Comparison of ENCODE assay signal across 14 cellular contexts in genomic region chr1:82152356-82153281, GRCh38.
A peak's percentile ranks its signal among the peaks of the same experiment; 100 is the strongest.
DNase-seq lines count a peak whose midpoint lies in the region; ATAC-seq and TF ChIP-seq lines count a peak whose summit lies in the region.
"Had no signal": no experiment of that assay in that cellular context is flagged by ENCODE, and none has a peak within 500 bp of the region (broad histone marks: within the 10 kb centered on the region; RNA-seq: fewer than 3 reads in every experiment).

No MANE protein-coding gene starts in this region.

- 8 to 11% methylated on average over 5 of the region's 5 CpGs for WGBS in GM23248 (ENCODE audit: low coverage in 1 of 2, low lambda C conversion rate in 2 of 2, missing lambda C conversion rate in 2 of 2), 2 experiments

- no peaks in the 10 kb centered on the region for H3K9me2 ChIP-seq in GM23248 (ENCODE audit: insufficient read depth)

- intact Hi-C loops in natural killer cell (cut with micrococcal nuclease) (loop anchor here (10.0 kb wide), 1 partner anchor 72 kb away; no protein-coding TSS in a partner anchor), Calu3 (cut with micrococcal nuclease; ENCODE audit: unreplicated experiment) (loop anchor here (1.0 kb wide), 1 partner anchor 47 kb away; no protein-coding TSS in a partner anchor)

- H3K27ac Mint-ChIP-seq in natural killer cell (no peak overlapping the region), Calu3 (ENCODE audit: unreplicated experiment) (no peak overlapping the region)
- peak overlapping the region in 1 of 2 donors; percentile 64 for H3K27ac Mint-ChIP-seq in natural killer cell treated with Interleukin-12 subunit alpha and Interleukin-12 subunit beta and Interleukin-15 and Interleukin-18, amount 100 ng/mL, for 72 hours
- H3K27ac Mint-ChIP-seq: activated naive CD4-positive, alpha-beta T cell treated with anti-CD3 and anti-CD28 coated beads, Interleukin-2, amount 50 U/mL, for 24 hours had no signal

- no peaks in the 10 kb centered on the region for H3K36me3 ChIP-seq in GM23248 (ENCODE audit: low read depth)
- H3K36me3 ChIP-seq: colonic mucosa, ovary had no signal

- no peaks in the 10 kb centered on the region for H3K79me2 ChIP-seq in GM23248 (ENCODE audit: insufficient read depth)

- H4K20me1 ChIP-seq in GM23248 (ENCODE audit: insufficient read depth) = no peaks in the 10 kb centered on the region

- H2AFZ ChIP-seq in GM23248 = no peak overlapping the region

- DNase-seq in natural killer cell (no peak), NOMO-1 treated with DMSO at 0.1 percent for 48 hours (lab: John Stamatoyannopoulos, UW; ENCODE audit: unreplicated experiment) (peak; percentile 69), GM23248 (no peak), Calu3 (no peak), GM03348 (ENCODE audit: low spot score) (no peak)
- DNase-seq in natural killer cell treated with Interleukin-12 subunit alpha and Interleukin-12 subunit beta and Interleukin-15 and Interleukin-18, amount 100 ng/mL, for 72 hours (ENCODE audit: low spot score) = no peak
- DNase-seq in activated CD4-positive, alpha-beta T cell treated with anti-CD3 and anti-CD28 coated beads for 1 hour = no peak
- DNase-seq: colonic mucosa, NCI-H2107, ovary, SHP77, testis had no signal

- H3K9me3 Mint-ChIP-seq in natural killer cell (peaks cover 2 to 8% of the 10 kb centered on the region in 2 donors), Calu3 (ENCODE audit: low read depth, unreplicated experiment) (peaks cover 4% of the 10 kb centered on the region)
- H3K9me3 Mint-ChIP-seq in natural killer cell treated with Interleukin-12 subunit alpha and Interleukin-12 subunit beta and Interleukin-15 and Interleukin-18, amount 100 ng/mL, for 72 hours = peaks cover 6% of the 10 kb centered on the region
- H3K9me3 Mint-ChIP-seq: activated naive CD4-positive, alpha-beta T cell treated with anti-CD3 and anti-CD28 coated beads, Interleukin-2, amount 50 U/mL, for 24 hours had no signal

- ATAC-seq in natural killer cell (no peak), HG02970 (IDR thresholded peaks at IDR 0.05; ENCODE audit: low FRiP score, unreplicated experiment) (peak; percentile 75)
- no peak for ATAC-seq in natural killer cell treated with Interleukin-12 subunit alpha and Interleukin-12 subunit beta and Interleukin-15 and Interleukin-18, amount 100 ng/mL, for 72 hours

- H3K9me3 ChIP-seq in GM23248 (ENCODE audit: low read depth) = no peaks in the 10 kb centered on the region
- H3K9me3 ChIP-seq: colonic mucosa, ovary, testis had no signal

- no peak overlapping the region for H3K4me2 ChIP-seq in GM23248 (ENCODE audit: unreplicated experiment)

- H3K4me3 ChIP-seq in GM23248 = no peak overlapping the region
- H3K4me3 ChIP-seq: colonic mucosa, ovary, testis had no signal

- BruUV-seq in Calu3 (replicated peaks; lab: Mats Ljungman, UMichigan) = no TSS peak

- H3K27me3 Mint-ChIP-seq in natural killer cell (ENCODE audit: low read depth in 2 of 2) (no peaks in the 10 kb centered on the region), Calu3 (ENCODE audit: unreplicated experiment) (no peaks in the 10 kb centered on the region)
- H3K27me3 Mint-ChIP-seq in natural killer cell treated with Interleukin-12 subunit alpha and Interleukin-12 subunit beta and Interleukin-15 and Interleukin-18, amount 100 ng/mL, for 72 hours = no peaks in the 10 kb centered on the region
- H3K27me3 Mint-ChIP-seq: activated naive CD4-positive, alpha-beta T cell treated with anti-CD3 and anti-CD28 coated beads, Interleukin-2, amount 50 U/mL, for 24 hours had no signal

- no peaks in the 10 kb centered on the region for H3K27me3 ChIP-seq in GM23248 (replicated peaks; ENCODE audit: insufficient read depth)
- H3K27me3 ChIP-seq: colonic mucosa, ovary, testis had no signal

- no peak overlapping the region for H3K27ac ChIP-seq in GM23248
- H3K27ac ChIP-seq: colonic mucosa, ovary, testis had no signal

- CTCF ChIA-PET in Calu3 (lab: Charles Lee) = interaction anchor here (1.2 kb wide), 1 partner anchor 30 kb away, joined by 4 read pairs; no protein-coding TSS in a partner anchor

- peaks cover 20 to 26% of the 10 kb centered on the region in 2 donors for H3K4me1 Mint-ChIP-seq in natural killer cell
- peaks cover 3 to 16% of the 10 kb centered on the region in 2 donors for H3K4me1 Mint-ChIP-seq in natural killer cell treated with Interleukin-12 subunit alpha and Interleukin-12 subunit beta and Interleukin-15 and Interleukin-18, amount 100 ng/mL, for 72 hours (ENCODE audit: low read depth in 2 of 2)
- peaks cover 26% of the 10 kb centered on the region for H3K4me1 Mint-ChIP-seq in Calu3 (ENCODE audit: low read depth, unreplicated experiment)
- H3K4me1 Mint-ChIP-seq: activated naive CD4-positive, alpha-beta T cell treated with anti-CD3 and anti-CD28 coated beads, Interleukin-2, amount 50 U/mL, for 24 hours had no signal

- in situ Hi-C loops in GM23248 (cut with MboI) = no loop called here

- H3K9ac ChIP-seq in GM23248 = no peak overlapping the region

- no peak for TF ChIP-seq CTCF in natural killer cell (IDR thresholded peaks at IDR 0.05)
- no peak for TF ChIP-seq CTCF in Calu3 (IDR thresholded peaks at IDR 0.05; ENCODE audit: unreplicated experiment)

- H3K36me3 Mint-ChIP-seq in natural killer cell (no peaks in the 10 kb centered on the region), Calu3 (ENCODE audit: insufficient read depth, unreplicated experiment) (no peaks in the 10 kb centered on the region)
- peaks cover 4% of the 10 kb centered on the region for H3K36me3 Mint-ChIP-seq in natural killer cell treated with Interleukin-12 subunit alpha and Interleukin-12 subunit beta and Interleukin-15 and Interleukin-18, amount 100 ng/mL, for 72 hours
- H3K36me3 Mint-ChIP-seq: activated naive CD4-positive, alpha-beta T cell treated with anti-CD3 and anti-CD28 coated beads, Interleukin-2, amount 50 U/mL, for 24 hours had no signal

- H3K4me1 ChIP-seq in GM23248 (ENCODE audit: insufficient read depth) = no peaks in the 10 kb centered on the region
- H3K4me1 ChIP-seq: colonic mucosa, testis had no signal

- no peaks in the 10 kb centered on the region for H3F3A ChIP-seq in GM23248 (ENCODE audit: insufficient read depth)

- H3K4me3 Mint-ChIP-seq in natural killer cell (peak overlapping the region; percentile 49), Calu3 (ENCODE audit: low read depth, unreplicated experiment) (no peak overlapping the region)
- no peak overlapping the region for H3K4me3 Mint-ChIP-seq in natural killer cell treated with Interleukin-12 subunit alpha and Interleukin-12 subunit beta and Interleukin-15 and Interleukin-18, amount 100 ng/mL, for 72 hours
- H3K4me3 Mint-ChIP-seq: activated naive CD4-positive, alpha-beta T cell treated with anti-CD3 and anti-CD28 coated beads, Interleukin-2, amount 50 U/mL, for 24 hours had no signal
